13 cellular contexts compared by ENCODE assay signal in genomic region chr17:8949061-8949622, GRCh38. TPM values are rescaled to one million over a fixed set of nuclear protein-coding genes. Genes with fewer than 3 reads are reported as not detected.
DNase-seq lines count a peak whose midpoint lies in the region; ATAC-seq, FAIRE-seq and TF ChIP-seq lines count a peak whose summit lies in the region.
"Had no signal": no experiment of that assay in that cellular context is flagged by ENCODE, and none has a peak within 500 bp of the region (broad histone marks: within the 10 kb centered on the region; RNA-seq: fewer than 3 reads in every experiment).

No MANE protein-coding gene starts in this region.

- no peak for TF ChIP-seq CTCF in A549 (IDR thresholded peaks at IDR 0.05)

- H3K36me3 Mint-ChIP-seq in CD4-positive, alpha-beta memory T cell: peaks cover 64 to 70% of the 10 kb centered on the region in 2 donors
- peaks cover 18% of the 10 kb centered on the region for H3K36me3 Mint-ChIP-seq in IgD-negative memory B cell
- peaks cover 69% of the 10 kb centered on the region for H3K36me3 Mint-ChIP-seq in activated naive CD8-positive, alpha-beta T cell treated with anti-CD3 and anti-CD28 coated beads, Interleukin-2, amount 10 ng/mL, durations not matched to agents 7 days and 5 days

- no peak for TF ChIP-seq POLR2A in A549 (IDR thresholded peaks at IDR 0.05; ENCODE audit: low read length)

- intact Hi-C loops in CD4-positive, alpha-beta memory T cell (cut with micrococcal nuclease): loop anchor here (10.0 kb wide), 1 partner anchor 46 kb away; no protein-coding TSS in a partner anchor

- ATAC-seq in A549: 0 out of 6 replicates have a peak, but pooled peaks of 1 of the 2 experiments have one; percentile 20
- ATAC-seq in activated naive CD8-positive, alpha-beta T cell treated with anti-CD3 and anti-CD28 coated beads, Interleukin-2, amount 10 ng/mL, durations not matched to agents 7 days and 5 days (ENCODE audit: low read depth): peak; percentile 51
- ATAC-seq: WTC11 had no signal

- 41% methylated on average over 9 of the region's 9 CpGs for WGBS in A549 (ENCODE audit: missing lambda C conversion rate)

- TF ChIP-seq EP300 in A549 (IDR thresholded peaks at IDR 0.05): no peak

- CTCF ChIA-PET in A549 (lab: Yijun Ruan, JAX): interaction anchor here (0.6 to 1.8 kb wide), 4 partner anchors 13 to 1064 kb away, joined by 3 to 9 read pairs (median 4); no protein-coding TSS in a partner anchor
- CTCF ChIA-PET in CD4-positive, alpha-beta memory T cell (lab: Charles Lee; ENCODE audit: partially characterized antibody): interaction anchor here (0.6 to 3.5 kb wide), 5 partner anchors 15 to 117 kb away, joined by 3 to 16 read pairs (median 3); partner anchors contain the start of gene PIK3R5

- no peak for TF ChIP-seq RAD21 in A549 (conservative IDR thresholded peaks at IDR 0.05 in 1 of 2, IDR thresholded peaks at IDR 0.05 in 1 of 2)

- peak overlapping the region; percentile 50 to 81 (median 74) for H3K4me3 Mint-ChIP-seq in CD4-positive, alpha-beta memory T cell
- peak overlapping the region in 3 of 4 donors; percentile 14 to 53 (median 39) for H3K4me3 Mint-ChIP-seq in IgD-negative memory B cell
- peak overlapping the region; percentile 68 for H3K4me3 Mint-ChIP-seq in activated naive CD8-positive, alpha-beta T cell treated with anti-CD3 and anti-CD28 coated beads, Interleukin-2, amount 10 ng/mL, durations not matched to agents 7 days and 5 days
- H3K4me3 Mint-ChIP-seq: neural crest cell, WTC11 had no signal

- peaks cover 18% of the 10 kb centered on the region for H3K36me3 ChIP-seq in CD4-positive, alpha-beta memory T cell (ENCODE audit: insufficient read depth, low read length)

- POLR2A ChIA-PET in A549 (lab: Yijun Ruan, JAX): no interaction called here
- POLR2A ChIA-PET in CD4-positive, alpha-beta memory T cell (lab: Charles Lee; ENCODE audit: partially characterized antibody): interaction anchor here (0.6 to 23.7 kb wide), 6 partner anchors 9 to 91 kb away, joined by 3 to 509 read pairs (median 4); partner anchors contain the start of gene PIK3R5
- POLR2A ChIA-PET in activated naive CD8-positive, alpha-beta T cell treated with anti-CD3 and anti-CD28 coated beads, Interleukin-2, amount 10 ng/mL, durations not matched to agents 7 days and 5 days (lab: Charles Lee): interaction anchor here (1.0 to 4.6 kb wide), 3 partner anchors 15 to 50 kb away, joined by 3 to 29 read pairs (median 3); partner anchors contain the start of gene PIK3R5

- DNase-seq in A549 (ENCODE audit: low read depth in 1 of 2, low spot score in 1 of 2) (no peak), NCI-H510A treated with DMSO at 0.1 percent for 48 hours (lab: John Stamatoyannopoulos, UW) (no peak), NCI-H1417 (lab: John Stamatoyannopoulos, UW) (no peak), T-helper 9 cell (no peak), H4 (ENCODE audit: low spot score) (no peak)
- peak in 1 of 5 donors; percentile 44 for DNase-seq in CD4-positive, alpha-beta memory T cell
- no peak for DNase-seq in activated naive CD8-positive, alpha-beta T cell treated with anti-CD3 and anti-CD28 coated beads, Interleukin-2, amount 10 ng/mL, durations not matched to agents 7 days and 5 days
- DNase-seq: NK-92 treated with Interleukin-12 subunit alpha and Interleukin-12 subunit beta, amount 100 ng/mL, for 24 hours had no signal

- H3K27ac ChIP-seq in A549: no peak overlapping the region
- H3K27ac ChIP-seq in CD4-positive, alpha-beta memory T cell (ENCODE audit: low read depth, low read length): peak overlapping the region; percentile 23
- H3K27ac ChIP-seq: SK-N-MC had no signal

- H3K4me1 Mint-ChIP-seq in CD4-positive, alpha-beta memory T cell: peaks cover 77 to 96% (median 87%) of the 10 kb centered on the region in 4 donors
- peaks cover 44 to 73% (median 57%) of the 10 kb centered on the region in 3 donors for H3K4me1 Mint-ChIP-seq in IgD-negative memory B cell
- H3K4me1 Mint-ChIP-seq in activated naive CD8-positive, alpha-beta T cell treated with anti-CD3 and anti-CD28 coated beads, Interleukin-2, amount 10 ng/mL, durations not matched to agents 7 days and 5 days: peaks cover 65% of the 10 kb centered on the region

- peaks cover 0 to 6% (median 4%) of the 10 kb centered on the region in 8 donors for H3K9me3 Mint-ChIP-seq in CD4-positive, alpha-beta memory T cell
- H3K9me3 Mint-ChIP-seq in IgD-negative memory B cell: peaks cover 0 to 1% (median 0%) of the 10 kb centered on the region in 3 donors
- H3K9me3 Mint-ChIP-seq in activated naive CD8-positive, alpha-beta T cell treated with anti-CD3 and anti-CD28 coated beads, Interleukin-2, amount 10 ng/mL, durations not matched to agents 7 days and 5 days: peaks cover 11% of the 10 kb centered on the region

- peak; percentile 59 for FAIRE-seq in A549 (lab: Jason Lieb, UNC)

- no peaks in the 10 kb centered on the region for H3K4me1 ChIP-seq in A549
- H3K4me1 ChIP-seq in CD4-positive, alpha-beta memory T cell (ENCODE audit: insufficient read depth, low read length): peaks cover 92% of the 10 kb centered on the region

- no peaks in the 10 kb centered on the region for H3K27me3 ChIP-seq in CD4-positive, alpha-beta memory T cell (ENCODE audit: insufficient read depth, low read length)

- no peak overlapping the region for H3K4me2 ChIP-seq in A549

- no peak overlapping the region for H3K4me3 ChIP-seq in A549
- no peak overlapping the region for H3K4me3 ChIP-seq in CD4-positive, alpha-beta memory T cell (ENCODE audit: low read length in 2 of 2)
- H3K4me3 ChIP-seq: SK-N-MC, skin epidermis had no signal

- no peaks in the 10 kb centered on the region for H3K27me3 Mint-ChIP-seq in CD4-positive, alpha-beta memory T cell
- H3K27me3 Mint-ChIP-seq in IgD-negative memory B cell: peaks cover under 1% of the 10 kb centered on the region
- H3K27me3 Mint-ChIP-seq in activated naive CD8-positive, alpha-beta T cell treated with anti-CD3 and anti-CD28 coated beads, Interleukin-2, amount 10 ng/mL, durations not matched to agents 7 days and 5 days: no peaks in the 10 kb centered on the region

- peak overlapping the region; percentile 66 to 92 (median 90) for H3K27ac Mint-ChIP-seq in CD4-positive, alpha-beta memory T cell
- H3K27ac Mint-ChIP-seq in IgD-negative memory B cell: peak overlapping the region in 2 of 3 donors; percentile 8 to 86
- peak overlapping the region; percentile 71 for H3K27ac Mint-ChIP-seq in activated naive CD8-positive, alpha-beta T cell treated with anti-CD3 and anti-CD28 coated beads, Interleukin-2, amount 10 ng/mL, durations not matched to agents 7 days and 5 days
- H3K27ac Mint-ChIP-seq: WTC11 had no signal

- H3K9me3 ChIP-seq in A549: peaks cover 17% of the 10 kb centered on the region; the same call in 2 of the 3 replicates
- no peaks in the 10 kb centered on the region for H3K9me3 ChIP-seq in CD4-positive, alpha-beta memory T cell (ENCODE audit: control insufficient read depth in 1 of 2, low read length in 2 of 2)

TF ChIP-seq in A549, 52 proteins besides CTCF, POLR2A, EP300 and RAD21:
- no peak for TF ChIP-seq NFE2L2 (conservative IDR thresholded peaks at IDR 0.05; ENCODE audit: low read length)
TF ChIP-seq in A549: peak in this region for 0.

RNA-seq across cellular contexts. Expression of gene PIK3R5, which starts 16.4 kb away (rescaled TPM):
- polyA plus RNA-seq in A549 (2011; rRNA removed) (0.01 TPM in 1 of 2 replicates, not detected in the other), A549 (2017; fragmentation: RNase III; extraction: RNeasy Plus Mini Kit Qiagen cat#74134 plus additional on column Dnase treatment) (not detected in 3 replicates), IgD-negative memory B cell (30.7 TPM)
- polyA plus RNA-seq in A549 (2012; cell fraction: cytosol; rRNA removed): 0.01 and 0.10 TPM in 2 replicates
- polyA plus RNA-seq in A549 (2012; cell fraction: nucleus; rRNA removed): 0.28 TPM in 1 of 2 replicates, not detected in the other
- polyA minus RNA-seq in A549 (2011; rRNA and poly(A)+ RNA removed): not detected in 2 replicates
- total RNA-seq in CD4-positive, alpha-beta memory T cell: 10 to 100 TPM; 85.1 to 89.4 TPM
- 10 to 100 TPM; 18.5 to 62.0 TPM for polyA plus RNA-seq in CD4-positive, alpha-beta memory T cell
- 10 to 100 TPM; 81.4 to 84.0 TPM for total RNA-seq in activated naive CD8-positive, alpha-beta T cell treated with anti-CD3 and anti-CD28 coated beads, Interleukin-2, amount 10 ng/mL, durations not matched to agents 7 days and 5 days
- total RNA-seq in H4 (2014; rRNA removed; shearing (Covaris generic)): 0.25 TPM in 1 of 2 replicates, not detected in the other

Comparison
In these comparisons a context has a peak if more than half of its experiments do, and no peak if none do; other contexts are left out.
1. RNA of gene PIK3R5, which starts 16.4 kb away (total RNA-seq): 85.1 to 89.4 TPM in CD4-positive, alpha-beta memory T cell and 81.4 to 84.0 TPM in activated naive CD8-positive, alpha-beta T cell treated with anti-CD3 and anti-CD28 coated beads, Interleukin-2, amount 10 ng/mL, durations not matched to agents 7 days and 5 days; 0.25 TPM in H4; every median in the first group is over 10 times any median in the second.
2. Peak in every context shown above with its lines, with median percentiles within 50 percentile points of each other: H3K27ac Mint-ChIP-seq and H3K4me3 Mint-ChIP-seq.